ENCODE assay signal across 19 cellular contexts in the genomic region with DNA sequence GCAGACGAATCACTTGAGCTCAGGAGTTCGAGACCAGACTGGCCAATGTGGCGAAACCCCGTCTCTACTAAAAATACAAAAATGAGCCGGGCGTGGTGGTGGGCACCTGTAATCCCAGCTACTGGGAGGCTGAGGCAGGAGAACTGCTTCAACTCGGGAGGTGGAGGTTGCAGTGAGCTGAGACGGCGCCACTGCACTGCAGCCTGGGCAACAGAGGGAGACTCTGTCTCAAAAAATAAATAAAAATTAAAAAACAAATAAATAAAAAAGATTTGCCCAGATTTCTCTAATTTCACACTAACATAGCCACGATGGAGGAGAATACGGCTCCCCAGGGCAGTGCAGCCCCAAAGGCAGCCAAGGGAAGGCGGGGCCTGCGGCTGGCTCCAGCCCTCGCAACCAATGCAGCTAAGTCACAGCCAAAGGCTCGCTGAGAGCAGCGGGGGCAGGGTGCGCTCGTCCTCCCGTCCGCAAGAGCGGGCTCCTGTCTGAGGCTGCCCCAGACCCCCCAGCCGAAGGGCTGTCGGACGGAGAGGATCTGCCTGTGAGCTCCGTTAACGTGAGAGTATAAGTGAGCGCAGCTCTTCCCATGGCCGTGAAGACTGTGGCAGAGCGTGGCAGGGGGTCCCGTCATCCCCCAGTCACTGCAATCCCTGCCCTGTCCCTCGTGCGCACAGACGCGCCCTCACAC. TPM values are rescaled to one million over a fixed set of nuclear protein-coding genes. Genes with fewer than 3 reads are reported as not detected.
"Had no signal": no experiment of that assay in that cellular context is flagged by ENCODE, and none has a peak within 500 bp of the region (broad histone marks: within the 10 kb centered on the region; RNA-seq: fewer than 3 reads in every experiment).

No MANE protein-coding gene starts in this region.

- H3K36me3 ChIP-seq: brain microvascular endothelial cell, uterus had no signal

- DNase-seq: activated CD4-positive, alpha-beta T cell treated with anti-CD3 and anti-CD28 coated beads for 48 hours; activated CD8-positive, alpha-beta memory T cell treated with anti-CD3 and anti-CD28 coated beads, Interleukin-2, amount 50 U/mL, for 4 hours; activated CD8-positive, alpha-beta T cell treated with anti-CD3 and anti-CD28 coated beads, Interleukin-2, amount 10 ng/mL, durations not matched to agents 7 days and 5 days; activated gamma-delta T cell treated with Interleukin-2 at 50 U/mL for 16 hours; activated naive CD8-positive, alpha-beta T cell treated with anti-CD3 and anti-CD28 coated beads for 36 hours; activated T-cell treated with anti-CD3 and anti-CD28 coated beads, Interleukin-2, amount 50 U/mL, for 72 hours; amygdala; brain microvascular endothelial cell; cortex of kidney; effector CD8-positive, alpha-beta T cell; foreskin keratinocyte; nucleus accumbens; sigmoid colon; spleen; stomach; T-helper 2 cell had no signal

- ATAC-seq: activated CD8-positive, alpha-beta T cell treated with anti-CD3 and anti-CD28 coated beads, Interleukin-2, amount 10 ng/mL, durations not matched to agents 7 days and 5 days; activated T-cell treated with anti-CD3 and anti-CD28 coated beads, Interleukin-2, amount 50 U/mL, for 72 hours; foreskin keratinocyte; natural killer cell treated with Interleukin-12 subunit alpha and Interleukin-12 subunit beta and Interleukin-15 and Interleukin-18, amount 100 ng/mL, for 72 hours had no signal

- H3K9me3 ChIP-seq: sigmoid colon, spleen, stomach, thoracic aorta, uterus had no signal

- H3K4me1 ChIP-seq: foreskin keratinocyte, sigmoid colon, stomach, uterus had no signal

- H3K27ac ChIP-seq: brain microvascular endothelial cell, foreskin keratinocyte, sigmoid colon, spleen, stomach, thoracic aorta, uterus had no signal

- H3K27me3 ChIP-seq: brain microvascular endothelial cell, foreskin keratinocyte, sigmoid colon, spleen, stomach, uterus had no signal

- H3K4me3 ChIP-seq: sigmoid colon, spleen, stomach, thoracic aorta, uterus had no signal

RNA-seq across cellular contexts. Expression of a gene that starts 59.7 kb away (rescaled TPM):
- polyA plus RNA-seq: foreskin keratinocyte had no signal
